In the genomic region with DNA sequence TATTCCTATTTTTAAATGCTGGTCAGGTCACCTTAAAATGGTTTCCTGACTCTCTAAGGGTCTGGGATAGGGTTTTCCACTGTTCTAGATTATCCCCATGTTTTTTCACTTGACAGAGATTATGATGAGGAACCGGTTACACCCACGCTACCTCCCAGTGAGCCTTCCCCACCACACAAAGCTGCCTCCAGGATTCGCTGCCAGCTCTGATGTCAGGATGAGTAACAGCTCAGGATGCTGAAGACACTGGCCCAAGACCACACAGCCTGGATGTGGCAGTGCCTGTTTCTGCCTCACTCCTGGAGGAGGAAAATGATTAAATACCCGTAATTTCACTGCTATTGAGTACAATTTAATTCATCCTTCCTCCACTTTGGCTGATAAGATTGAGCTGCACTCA, we compare ENCODE assay signal across 14 cellular contexts. TPM values are rescaled to one million over a fixed set of nuclear protein-coding genes. Genes with fewer than 3 reads are reported as not detected.
DNase-seq lines count a peak whose midpoint lies in the region; ATAC-seq and TF ChIP-seq lines count a peak whose summit lies in the region.
"Had no signal": no experiment of that assay in that cellular context is flagged by ENCODE, and none has a peak within 500 bp of the region (broad histone marks: within the 10 kb centered on the region; RNA-seq: fewer than 3 reads in every experiment).

No MANE protein-coding gene starts in this region.

- peak overlapping the region; percentile 13 for H3K4me3 Mint-ChIP-seq in natural killer cell
- no peak overlapping the region for H3K4me3 Mint-ChIP-seq in natural killer cell treated with Interleukin-12 subunit alpha and Interleukin-12 subunit beta and Interleukin-15 and Interleukin-18, amount 100 ng/mL, for 72 hours
- H3K4me3 Mint-ChIP-seq: T-helper 17 cell had no signal

- intact Hi-C loops in natural killer cell (cut with micrococcal nuclease): no loop called here
- intact Hi-C loops in lower lobe of right lung (cut with DNase I): no loop called here

- H3K27ac Mint-ChIP-seq in natural killer cell: no peak overlapping the region
- H3K27ac Mint-ChIP-seq in natural killer cell treated with Interleukin-12 subunit alpha and Interleukin-12 subunit beta and Interleukin-15 and Interleukin-18, amount 100 ng/mL, for 72 hours: no peak overlapping the region

- peaks cover 0 to 3% of the 10 kb centered on the region in 2 donors for H3K27me3 Mint-ChIP-seq in natural killer cell (ENCODE audit: low read depth in 2 of 2)
- H3K27me3 Mint-ChIP-seq in natural killer cell treated with Interleukin-12 subunit alpha and Interleukin-12 subunit beta and Interleukin-15 and Interleukin-18, amount 100 ng/mL, for 72 hours: no peaks in the 10 kb centered on the region

- no peaks in the 10 kb centered on the region for H3K9me3 Mint-ChIP-seq in natural killer cell
- no peaks in the 10 kb centered on the region for H3K9me3 Mint-ChIP-seq in natural killer cell treated with Interleukin-12 subunit alpha and Interleukin-12 subunit beta and Interleukin-15 and Interleukin-18, amount 100 ng/mL, for 72 hours

- H3K27ac ChIP-seq in lower lobe of right lung: no peak overlapping the region
- H3K27ac ChIP-seq: upper lobe of left lung had no signal

- H3K27me3 ChIP-seq in lower lobe of right lung (ENCODE audit: low read depth): no peaks in the 10 kb centered on the region
- H3K27me3 ChIP-seq: upper lobe of left lung had no signal

- H3K9me3 ChIP-seq in lower lobe of right lung: no peaks in the 10 kb centered on the region
- H3K9me3 ChIP-seq: HAP-1, upper lobe of left lung had no signal

- peaks cover 9% of the 10 kb centered on the region for H3K4me1 ChIP-seq in lower lobe of right lung
- H3K4me1 ChIP-seq: HAP-1 had no signal

- DNase-seq in natural killer cell: no peak
- DNase-seq in natural killer cell treated with Interleukin-12 subunit alpha and Interleukin-12 subunit beta and Interleukin-15 and Interleukin-18, amount 100 ng/mL, for 72 hours (ENCODE audit: low spot score): no peak
- DNase-seq in T1000 (lab: John Stamatoyannopoulos, UW): peak; percentile 6
- DNase-seq in fibroblast of peridontal ligament (ENCODE audit: extremely low read depth): peak; percentile 79
- DNase-seq in lower lobe of right lung: no peak
- no peak for DNase-seq in activated naive CD4-positive, alpha-beta T cell treated with Interleukin-2 at 50 U/mL for 16 hours
- DNase-seq in DMS53 (lab: John Stamatoyannopoulos, UW): no peak
- no peak for DNase-seq in OCI-M2 (lab: John Stamatoyannopoulos, UW; ENCODE audit: unreplicated experiment)
- DNase-seq: NCI-H1417 treated with DMSO at 0.1 percent for 48 hours, NCI-H510A, T-helper 17 cell, upper lobe of left lung had no signal

- H3K4me1 Mint-ChIP-seq in natural killer cell: peaks cover 6 to 7% of the 10 kb centered on the region in 2 donors
- peaks cover 0 to 5% of the 10 kb centered on the region in 2 donors for H3K4me1 Mint-ChIP-seq in natural killer cell treated with Interleukin-12 subunit alpha and Interleukin-12 subunit beta and Interleukin-15 and Interleukin-18, amount 100 ng/mL, for 72 hours (ENCODE audit: low read depth in 2 of 2)

- H3K36me3 ChIP-seq in lower lobe of right lung: no peaks in the 10 kb centered on the region
- H3K36me3 ChIP-seq: upper lobe of left lung had no signal

- no peaks in the 10 kb centered on the region for H3K36me3 Mint-ChIP-seq in natural killer cell
- no peaks in the 10 kb centered on the region for H3K36me3 Mint-ChIP-seq in natural killer cell treated with Interleukin-12 subunit alpha and Interleukin-12 subunit beta and Interleukin-15 and Interleukin-18, amount 100 ng/mL, for 72 hours

- no peak for TF ChIP-seq CTCF in natural killer cell (IDR thresholded peaks at IDR 0.05)
- TF ChIP-seq CTCF in lower lobe of right lung (IDR thresholded peaks at IDR 0.05): no peak

- H3K4me3 ChIP-seq in lower lobe of right lung: no peak overlapping the region
- H3K4me3 ChIP-seq: HAP-1, upper lobe of left lung had no signal

- ATAC-seq in natural killer cell: no peak
- no peak for ATAC-seq in natural killer cell treated with Interleukin-12 subunit alpha and Interleukin-12 subunit beta and Interleukin-15 and Interleukin-18, amount 100 ng/mL, for 72 hours
- ATAC-seq in lower lobe of right lung: no peak
- ATAC-seq: T-helper 17 cell had no signal

RNA-seq across cellular contexts. Expression of a gene that starts 22.9 kb away (rescaled TPM):
- total RNA-seq in natural killer cell (not detected), lower lobe of right lung (1.4 TPM)
- total RNA-seq in natural killer cell treated with Interleukin-12 subunit alpha and Interleukin-12 subunit beta and Interleukin-15 and Interleukin-18, amount 100 ng/mL, for 72 hours: under 1 TPM in 1 of 2 donors, not detected in 1; 0.64 TPM
- total RNA-seq: HT-29, T-helper 17 cell had no signal

RNA-seq across cellular contexts. Expression of a gene that starts 32.6 kb away (rescaled TPM):
- 100 to 1,000 TPM; 284 to 342 (median 334) TPM for total RNA-seq in natural killer cell
- 100 to 1,000 TPM in 1 of 2 donors, 10 to 100 TPM in 1; 99.4 to 157 TPM for total RNA-seq in natural killer cell treated with Interleukin-12 subunit alpha and Interleukin-12 subunit beta and Interleukin-15 and Interleukin-18, amount 100 ng/mL, for 72 hours
- 123 TPM for total RNA-seq in lower lobe of right lung
- total RNA-seq: HT-29 had no signal

RNA-seq across cellular contexts. Expression of a gene that starts 37.1 kb away (rescaled TPM):
- total RNA-seq in natural killer cell (100 to 1,000 TPM; 147 to 216 (median 154) TPM), lower lobe of right lung (101 TPM)
- total RNA-seq in natural killer cell treated with Interleukin-12 subunit alpha and Interleukin-12 subunit beta and Interleukin-15 and Interleukin-18, amount 100 ng/mL, for 72 hours: 100 to 1,000 TPM; 172 to 176 TPM

Comparison
In these comparisons a context has a peak if more than half of its experiments do, and no peak if none do; other contexts are left out.
1. DNase-seq: peak in T1000 (single experiment) and fibroblast of peridontal ligament (single experiment); none in natural killer cell (single experiment), natural killer cell treated with Interleukin-12 subunit alpha and Interleukin-12 subunit beta and Interleukin-15 and Interleukin-18, amount 100 ng/mL, for 72 hours (single experiment), lower lobe of right lung (single experiment), activated naive CD4-positive, alpha-beta T cell treated with Interleukin-2 at 50 U/mL for 16 hours (single experiment), DMS53 (single experiment) and OCI-M2 (single experiment).